ENCODE assay signal across 10 cellular contexts in genomic region chr15:81156324-81156723, GRCh38. TPM values are rescaled to one million over a fixed set of nuclear protein-coding genes. Genes with fewer than 3 reads are reported as not detected.
DNase-seq lines count a peak whose midpoint lies in the region; ATAC-seq and TF ChIP-seq lines count a peak whose summit lies in the region.
"Had no signal": no experiment of that assay in that cellular context is flagged by ENCODE, and none has a peak within 500 bp of the region (broad histone marks: within the 10 kb centered on the region; RNA-seq: fewer than 3 reads in every experiment).

No MANE protein-coding gene starts in this region.

- peak overlapping the region; percentile 5 for H3K9ac ChIP-seq in adipocyte (ENCODE audit: low read length)
- H3K9ac ChIP-seq: BLaER1 treated with 17β-estradiol and CSF1 and Interleukin-3, amounts not matched to agents 10 nM and 100 nM had no signal

- H4K20me1 ChIP-seq in hepatocyte (ENCODE audit: insufficient read depth, poor library complexity, severe bottlenecking) = no peaks in the 10 kb centered on the region
- H4K20me1 ChIP-seq: BLaER1 treated with 17β-estradiol and CSF1 and Interleukin-3, amounts not matched to agents 10 nM and 100 nM had no signal

- no peak for DNase-seq in left ventricle myocardium inferior
- no peak for DNase-seq in Right ventricle myocardium superior
- no peak for DNase-seq in adipocyte (ENCODE audit: low read depth)
- no peak for DNase-seq in hepatocyte (ENCODE audit: low spot score)
- no peak for DNase-seq in suprapubic skin (ENCODE audit: low spot score in 2 of 2)
- DNase-seq in activated CD8-positive, alpha-beta T cell treated with anti-CD3 and anti-CD28 coated beads for 36 hours = no peak

- TF ChIP-seq CTCF in left ventricle myocardium inferior (IDR thresholded peaks at IDR 0.05; ENCODE audit: borderline replicate concordance) (no peak), hepatocyte (IDR thresholded peaks at IDR 0.05; ENCODE audit: poor library complexity) (no peak), suprapubic skin (IDR thresholded peaks at IDR 0.05) (no peak)
- TF ChIP-seq CTCF in activated CD8-positive, alpha-beta T cell treated with anti-CD3 and anti-CD28 coated beads for 36 hours (IDR thresholded peaks at IDR 0.05) = no peak

- H3K4me2 ChIP-seq in hepatocyte = no peak overlapping the region
- H3K4me2 ChIP-seq: BLaER1 treated with 17β-estradiol and CSF1 and Interleukin-3, amounts not matched to agents 10 nM and 100 nM had no signal

- POLR2A ChIA-PET in activated CD8-positive, alpha-beta T cell treated with anti-CD3 and anti-CD28 coated beads for 36 hours (lab: Charles Lee) = interaction anchor here (1.0 kb wide), 1 partner anchor 110 kb away, joined by 6 read pairs; no protein-coding TSS in a partner anchor

- no peaks in the 10 kb centered on the region for H3K79me2 ChIP-seq in hepatocyte

- H3K36me3 ChIP-seq in left ventricle myocardium inferior (no peaks in the 10 kb centered on the region), adipocyte (ENCODE audit: control insufficient read depth, insufficient read depth, low read length, severe bottlenecking) (no peaks in the 10 kb centered on the region), hepatocyte (replicated peaks; ENCODE audit: insufficient read depth, low read depth) (no peaks in the 10 kb centered on the region), suprapubic skin (no peaks in the 10 kb centered on the region)
- H3K36me3 ChIP-seq: BLaER1 treated with 17β-estradiol and CSF1 and Interleukin-3, amounts not matched to agents 10 nM and 100 nM had no signal

- H3K4me1 ChIP-seq in left ventricle myocardium inferior (peaks cover 33% of the 10 kb centered on the region), adipocyte (ENCODE audit: control insufficient read depth, insufficient read depth, low read length) (peaks cover 38% of the 10 kb centered on the region), hepatocyte (ENCODE audit: insufficient read depth) (peaks cover 6% of the 10 kb centered on the region), suprapubic skin (peaks cover 39% of the 10 kb centered on the region)

- no peak overlapping the region for H2AFZ ChIP-seq in hepatocyte

- no peaks in the 10 kb centered on the region for H3K36me3 Mint-ChIP-seq in activated CD8-positive, alpha-beta T cell treated with anti-CD3 and anti-CD28 coated beads for 36 hours (ENCODE audit: low read depth)
- H3K36me3 Mint-ChIP-seq: CD4-positive, CD25-positive, alpha-beta regulatory T cell had no signal

- H3K27ac Mint-ChIP-seq in activated CD8-positive, alpha-beta T cell treated with anti-CD3 and anti-CD28 coated beads for 36 hours = no peak overlapping the region

- H3K9me3 Mint-ChIP-seq in activated CD8-positive, alpha-beta T cell treated with anti-CD3 and anti-CD28 coated beads for 36 hours = no peaks in the 10 kb centered on the region

- H3K9me3 ChIP-seq in left ventricle myocardium inferior (replicated peaks) (no peaks in the 10 kb centered on the region), adipocyte (ENCODE audit: control insufficient read depth, low read length) (no peaks in the 10 kb centered on the region), hepatocyte (ENCODE audit: low read depth) (no peaks in the 10 kb centered on the region), suprapubic skin (no peaks in the 10 kb centered on the region)

- no peaks in the 10 kb centered on the region for H3K27me3 Mint-ChIP-seq in activated CD8-positive, alpha-beta T cell treated with anti-CD3 and anti-CD28 coated beads for 36 hours

- peaks cover 8% of the 10 kb centered on the region for H3K4me1 Mint-ChIP-seq in activated CD8-positive, alpha-beta T cell treated with anti-CD3 and anti-CD28 coated beads for 36 hours (ENCODE audit: low read depth)

- TF ChIP-seq POLR2A in suprapubic skin (IDR thresholded peaks at IDR 0.05) (no peak), GM18505 (IDR thresholded peaks at IDR 0.05; ENCODE audit: borderline replicate concordance, extremely low read depth, insufficient read depth, insufficient read length) (no peak)

- H3K4me3 ChIP-seq in left ventricle myocardium inferior = no peak overlapping the region
- H3K4me3 ChIP-seq in adipocyte (ENCODE audit: low read length) = no peak overlapping the region
- no peak overlapping the region for H3K4me3 ChIP-seq in hepatocyte
- no peak overlapping the region for H3K4me3 ChIP-seq in suprapubic skin
- H3K4me3 ChIP-seq: BLaER1 treated with 17β-estradiol and CSF1 and Interleukin-3, amounts not matched to agents 10 nM and 100 nM had no signal

- CTCF ChIA-PET in activated CD8-positive, alpha-beta T cell treated with anti-CD3 and anti-CD28 coated beads for 36 hours (lab: Charles Lee) = interaction anchor here (0.7 to 6.2 kb wide), 16 partner anchors 8 to 254 kb away, joined by 3 to 148 read pairs (median 4); no protein-coding TSS in a partner anchor

- no peak for TF ChIP-seq EP300 in suprapubic skin (IDR thresholded peaks at IDR 0.05)

- no peaks in the 10 kb centered on the region for H3K9me2 ChIP-seq in hepatocyte (replicated peaks; ENCODE audit: insufficient read depth)

- ATAC-seq in Right ventricle myocardium superior (ENCODE audit: poor library complexity) (no peak), GM18505 (IDR thresholded peaks at IDR 0.05; ENCODE audit: unreplicated experiment) (no peak)
- ATAC-seq in activated CD8-positive, alpha-beta T cell treated with anti-CD3 and anti-CD28 coated beads for 36 hours = no peak

- peak overlapping the region; percentile 1 for H3K27ac ChIP-seq in left ventricle myocardium inferior (replicated peaks)
- H3K27ac ChIP-seq in hepatocyte = peak overlapping the region; percentile 17
- H3K27ac ChIP-seq in suprapubic skin = no peak overlapping the region

- H3K27me3 ChIP-seq in left ventricle myocardium inferior (ENCODE audit: low read depth) = peaks cover 6% of the 10 kb centered on the region
- no peaks in the 10 kb centered on the region for H3K27me3 ChIP-seq in adipocyte (replicated peaks; ENCODE audit: control insufficient read depth, insufficient read depth, low read length)
- H3K27me3 ChIP-seq in hepatocyte = no peaks in the 10 kb centered on the region
- no peaks in the 10 kb centered on the region for H3K27me3 ChIP-seq in suprapubic skin
- H3K27me3 ChIP-seq: BLaER1 treated with 17β-estradiol and CSF1 and Interleukin-3, amounts not matched to agents 10 nM and 100 nM had no signal

- intact Hi-C loops in left ventricle myocardium inferior (cut with micrococcal nuclease) = no loop called here
- intact Hi-C loops in Right ventricle myocardium superior (cut with DNase I) = loop anchor here (2.0 kb wide), 1 partner anchor 104 kb away; no protein-coding TSS in a partner anchor
- intact Hi-C loops in activated CD8-positive, alpha-beta T cell treated with anti-CD3 and anti-CD28 coated beads for 36 hours (cut with micrococcal nuclease) = loop anchor here (5.0 kb wide), 1 partner anchor 111 kb away; no protein-coding TSS in a partner anchor

- WGBS in hepatocyte (ENCODE audit: low lambda C conversion rate, missing lambda C conversion rate) = 90% methylated on average over 3 of the region's 3 CpGs
- 94% methylated on average over 3 of the region's 3 CpGs for WGBS in suprapubic skin

- H3K4me3 Mint-ChIP-seq in activated CD8-positive, alpha-beta T cell treated with anti-CD3 and anti-CD28 coated beads for 36 hours = no peak overlapping the region
- H3K4me3 Mint-ChIP-seq: CD4-positive, CD25-positive, alpha-beta regulatory T cell had no signal

RNA-seq across cellular contexts. Expression of gene CFAP161, which starts 22.3 kb away (rescaled TPM):
- total RNA-seq in left ventricle myocardium inferior (0.91 TPM), Right ventricle myocardium superior (0.30 TPM), hepatocyte (0.32 TPM in 1 of 2 replicates, not detected in the other), suprapubic skin (1 to 10 TPM in 1 of 4 donors, not detected in 3; 2.3 TPM)
- polyA plus RNA-seq in hepatocyte = 0.81 TPM in 1 of 2 replicates, not detected in the other
- total RNA-seq in activated CD8-positive, alpha-beta T cell treated with anti-CD3 and anti-CD28 coated beads for 36 hours = not detected
- total RNA-seq: A172 had no signal
- polyA plus RNA-seq: CD4-positive, CD25-positive, alpha-beta regulatory T cell had no signal

RNA-seq across cellular contexts. Expression of gene IL16, which starts 40.4 kb away (rescaled TPM):
- total RNA-seq in left ventricle myocardium inferior (3.8 TPM), Right ventricle myocardium superior (2.7 TPM), hepatocyte (1.1 and 3.3 TPM in 2 replicates), suprapubic skin (10 to 100 TPM in 2 of 4 donors, 1 to 10 TPM in 2; 8.2 to 19.9 (median 13.7) TPM)
- 0.92 and 2.4 TPM in 2 replicates for polyA plus RNA-seq in hepatocyte
- 100 to 1,000 TPM; 130 to 138 TPM for total RNA-seq in activated CD8-positive, alpha-beta T cell treated with anti-CD3 and anti-CD28 coated beads for 36 hours
- total RNA-seq: A172 had no signal

Comparison
In these comparisons a context has a peak if more than half of its experiments do, and no peak if none do; other contexts are left out.
1. RNA of gene IL16, which starts 40.4 kb away (total RNA-seq): 130 to 138 TPM in activated CD8-positive, alpha-beta T cell treated with anti-CD3 and anti-CD28 coated beads for 36 hours; 8.2 to 19.9 TPM in suprapubic skin, 3.8 TPM in left ventricle myocardium inferior (single experiment), 2.7 TPM in Right ventricle myocardium superior (single experiment) and 1.1 to 3.3 TPM in hepatocyte; every median in the first group is over 4 times any median in the second.